32 cellular contexts compared by ENCODE assay signal in genomic region chr5:148353634-148354033, GRCh38. TPM values are rescaled to one million over a fixed set of nuclear protein-coding genes. Genes with fewer than 3 reads are reported as not detected.
"Had no signal": no experiment of that assay in that cellular context is flagged by ENCODE, and none has a peak within 500 bp of the region (broad histone marks: within the 10 kb centered on the region; RNA-seq: fewer than 3 reads in every experiment).

No MANE protein-coding gene starts in this region.

- H3K4me1 ChIP-seq: colonic mucosa, esophagus muscularis mucosa, gastroesophageal sphincter, vagina had no signal

- H3K27me3 ChIP-seq: colonic mucosa, dorsolateral prefrontal cortex, esophagus muscularis mucosa, gastroesophageal sphincter, vagina had no signal

- H3K9me3 Mint-ChIP-seq: activated naive CD8-positive, alpha-beta T cell treated with anti-CD3 and anti-CD28 coated beads for 36 hours; activated T-cell treated with anti-CD3 and anti-CD28 coated beads, Interleukin-2, amount 50 U/mL, for 4 hours; activated T-helper 2 cell treated with anti-CD3 and anti-CD28 coated beads, Interferon-gamma antibody, Interleukin-2, Interleukin-4, amounts not matched to agents 10 μg/mL and 5 μg/mL and 100 μg/mL, durations not matched to agents 14 hours and 24 hours and 36 hours; effector memory CD8-positive, alpha-beta T cell; nephron progenitor cell; stimulated activated memory B cell treated with anti-CD40 and anti-IgM and Interleukin-4, amounts not matched to agents 10 μg/mL and 1 μg/mL and 100 μg/mL, for 72 hours; type B pancreatic cell had no signal

- H3K36me3 ChIP-seq: colonic mucosa, esophagus muscularis mucosa, gastroesophageal sphincter, thoracic aorta, vagina had no signal

- ATAC-seq: activated T-cell treated with anti-CD3 and anti-CD28 coated beads, Interleukin-2, amount 50 U/mL, for 4 hours; effector memory CD8-positive, alpha-beta T cell; gastroesophageal sphincter; left colon; sciatic nerve; stimulated activated memory B cell treated with anti-CD40 and anti-IgM and Interleukin-4, amounts not matched to agents 10 μg/mL and 1 μg/mL and 100 μg/mL, for 72 hours had no signal

- H3K4me3 Mint-ChIP-seq: activated naive CD8-positive, alpha-beta T cell treated with anti-CD3 and anti-CD28 coated beads for 36 hours; activated T-cell treated with anti-CD3 and anti-CD28 coated beads, Interleukin-2, amount 50 U/mL, for 4 hours; effector memory CD8-positive, alpha-beta T cell; nephron progenitor cell; stimulated activated memory B cell treated with anti-CD40 and anti-IgM and Interleukin-4, amounts not matched to agents 10 μg/mL and 1 μg/mL and 100 μg/mL, for 72 hours; type B pancreatic cell had no signal

- DNase-seq: activated CD4-positive, alpha-beta T cell treated with anti-CD3 and anti-CD28 coated beads for 4 hours; activated CD4-positive, alpha-beta T cell treated with anti-CD3 and anti-CD28 coated beads, Interleukin-2, amount 50 U/mL, for 48 hours; activated CD4-positive, CD25-positive, alpha-beta regulatory T cell; activated CD8-positive, alpha-beta memory T cell treated with anti-CD3 and anti-CD28 coated beads, Interleukin-2, amount 50 U/mL, for 48 hours; activated naive CD4-positive, alpha-beta T cell; activated naive CD8-positive, alpha-beta T cell treated with anti-CD3 and anti-CD28 coated beads for 36 hours; activated T-cell treated with anti-CD3 and anti-CD28 coated beads, Interleukin-2, amount 50 U/mL, for 4 hours; central memory CD4-positive, alpha-beta T cell; colonic mucosa; dorsolateral prefrontal cortex; effector memory CD8-positive, alpha-beta T cell; head of caudate nucleus; left colon; mesenchymal stem cell; nephron progenitor cell; occipital lobe; small intestine had no signal

- H3K4me3 ChIP-seq: colonic mucosa, dorsolateral prefrontal cortex, esophagus muscularis mucosa, gastroesophageal sphincter, thoracic aorta, vagina had no signal

- H3K9me3 ChIP-seq: colonic mucosa, esophagus muscularis mucosa, gastroesophageal sphincter, thoracic aorta, vagina had no signal

- H3K27me3 Mint-ChIP-seq: activated naive CD8-positive, alpha-beta T cell treated with anti-CD3 and anti-CD28 coated beads for 36 hours; effector memory CD8-positive, alpha-beta T cell; stimulated activated memory B cell treated with anti-CD40 and anti-IgM and Interleukin-4, amounts not matched to agents 10 μg/mL and 1 μg/mL and 100 μg/mL, for 72 hours; type B pancreatic cell had no signal

- H3K27ac Mint-ChIP-seq: activated naive CD8-positive, alpha-beta T cell treated with anti-CD3 and anti-CD28 coated beads for 36 hours; activated T-helper 2 cell treated with anti-CD3 and anti-CD28 coated beads, Interferon-gamma antibody, Interleukin-2, Interleukin-4, amounts not matched to agents 10 μg/mL and 5 μg/mL and 100 μg/mL, durations not matched to agents 14 hours and 24 hours and 36 hours; effector memory CD8-positive, alpha-beta T cell; nephron progenitor cell; stimulated activated memory B cell treated with anti-CD40 and anti-IgM and Interleukin-4, amounts not matched to agents 10 μg/mL and 1 μg/mL and 100 μg/mL, for 72 hours; type B pancreatic cell had no signal

- H3K36me3 Mint-ChIP-seq: stimulated activated memory B cell treated with anti-CD40 and anti-IgM and Interleukin-4, amounts not matched to agents 10 μg/mL and 1 μg/mL and 100 μg/mL, for 72 hours; type B pancreatic cell had no signal

- H3K4me1 Mint-ChIP-seq: activated naive CD8-positive, alpha-beta T cell treated with anti-CD3 and anti-CD28 coated beads for 36 hours; nephron progenitor cell; stimulated activated memory B cell treated with anti-CD40 and anti-IgM and Interleukin-4, amounts not matched to agents 10 μg/mL and 1 μg/mL and 100 μg/mL, for 72 hours had no signal

- H3K27ac ChIP-seq: colonic mucosa, dorsolateral prefrontal cortex, esophagus muscularis mucosa, gastroesophageal sphincter, thoracic aorta, vagina had no signal

RNA-seq across cellular contexts. Expression of gene SPINK9, which starts 18.3 kb away (rescaled TPM):
- total RNA-seq: activated CD8-positive, alpha-beta memory T cell treated with anti-CD3 and anti-CD28 coated beads for 36 hours; activated naive CD8-positive, alpha-beta T cell treated with anti-CD3 and anti-CD28 coated beads for 36 hours; activated T-cell treated with anti-CD3 and anti-CD28 coated beads, Interleukin-2, amount 50 U/mL, for 4 hours; activated T-helper 2 cell treated with anti-CD3 and anti-CD28 coated beads, Interferon-gamma antibody, Interleukin-2, Interleukin-4, amounts not matched to agents 10 μg/mL and 5 μg/mL and 100 μg/mL, durations not matched to agents 14 hours and 24 hours and 36 hours; astrocyte; colonic mucosa; endothelial cell of umbilical vein; esophagus muscularis mucosa; gastroesophageal sphincter; left colon; lower leg skin; mononuclear cell; myocyte; occipital lobe; sciatic nerve; thoracic aorta; vagina had no signal
- polyA plus RNA-seq: endothelial cell of umbilical vein, keratinocyte, small intestine had no signal

RNA-seq across cellular contexts. Expression of gene SPINK7, which starts 41.4 kb away (rescaled TPM):
- total RNA-seq: activated CD8-positive, alpha-beta memory T cell treated with anti-CD3 and anti-CD28 coated beads for 36 hours; activated naive CD8-positive, alpha-beta T cell treated with anti-CD3 and anti-CD28 coated beads for 36 hours; activated T-cell treated with anti-CD3 and anti-CD28 coated beads, Interleukin-2, amount 50 U/mL, for 4 hours; activated T-helper 2 cell treated with anti-CD3 and anti-CD28 coated beads, Interferon-gamma antibody, Interleukin-2, Interleukin-4, amounts not matched to agents 10 μg/mL and 5 μg/mL and 100 μg/mL, durations not matched to agents 14 hours and 24 hours and 36 hours; astrocyte; colonic mucosa; dorsolateral prefrontal cortex; endothelial cell of umbilical vein; esophagus muscularis mucosa; left colon; mononuclear cell; myocyte; occipital lobe; sciatic nerve; thoracic aorta had no signal
- polyA plus RNA-seq: endothelial cell of umbilical vein had no signal
